ENCODE assay signal across 15 cellular contexts in genomic region chr7:38307640-38308039, GRCh38.
"Had no signal": no experiment of that assay in that cellular context is flagged by ENCODE, and none has a peak within 500 bp of the region (broad histone marks: within the 10 kb centered on the region; RNA-seq: fewer than 3 reads in every experiment).

No MANE protein-coding gene starts in this region.

- H3K36me3 ChIP-seq: esophagus squamous epithelium, spleen had no signal

- H3K4me3 Mint-ChIP-seq: activated naive CD8-positive, alpha-beta T cell treated with anti-CD3 and anti-CD28 coated beads for 36 hours; naive B cell; stimulated activated memory B cell treated with anti-CD40 and anti-IgM and Interleukin-4, amounts not matched to agents 10 μg/mL and 1 μg/mL and 100 μg/mL, for 72 hours had no signal

- DNase-seq: activated CD4-positive, alpha-beta T cell treated with anti-CD3 and anti-CD28 coated beads, Interleukin-2, amount 50 U/mL, for 1 hour; activated CD4-positive, CD25-positive, alpha-beta regulatory T cell treated with anti-CD3 and anti-CD28 coated beads, Interleukin-2, amount 50 U/mL, for 72 hours; activated naive CD8-positive, alpha-beta T cell treated with anti-CD3 and anti-CD28 coated beads for 36 hours; amniotic stem cell; esophagus squamous epithelium; mesenchymal stem cell; mucosa of descending colon; naive B cell; posterior cingulate gyrus; retina; spleen; stimulated activated CD4-positive, alpha-beta T cell treated with anti-CD3 and anti-CD28 coated beads, Interleukin-4, amount 100 ng/mL, for 4 hours; T1000 had no signal

- H3K27me3 Mint-ChIP-seq: activated naive CD8-positive, alpha-beta T cell treated with anti-CD3 and anti-CD28 coated beads for 36 hours; effector memory CD8-positive, alpha-beta T cell had no signal

- H3K4me3 ChIP-seq: esophagus squamous epithelium, mucosa of descending colon, spleen had no signal

- ATAC-seq: stimulated activated memory B cell treated with anti-CD40 and anti-IgM and Interleukin-4, amounts not matched to agents 10 μg/mL and 1 μg/mL and 100 μg/mL, for 72 hours had no signal

- H3K27ac ChIP-seq: esophagus squamous epithelium had no signal

- H3K9me3 ChIP-seq: esophagus squamous epithelium, mucosa of descending colon had no signal

- H3K9me3 Mint-ChIP-seq: effector memory CD8-positive, alpha-beta T cell; stimulated activated memory B cell treated with anti-CD40 and anti-IgM and Interleukin-4, amounts not matched to agents 10 μg/mL and 1 μg/mL and 100 μg/mL, for 72 hours had no signal

- H3K27ac Mint-ChIP-seq: naive B cell; stimulated activated memory B cell treated with anti-CD40 and anti-IgM and Interleukin-4, amounts not matched to agents 10 μg/mL and 1 μg/mL and 100 μg/mL, for 72 hours had no signal

- H3K36me3 Mint-ChIP-seq: naive B cell; stimulated activated memory B cell treated with anti-CD40 and anti-IgM and Interleukin-4, amounts not matched to agents 10 μg/mL and 1 μg/mL and 100 μg/mL, for 72 hours had no signal
